7 cellular contexts compared by ENCODE assay signal in the genomic region with DNA sequence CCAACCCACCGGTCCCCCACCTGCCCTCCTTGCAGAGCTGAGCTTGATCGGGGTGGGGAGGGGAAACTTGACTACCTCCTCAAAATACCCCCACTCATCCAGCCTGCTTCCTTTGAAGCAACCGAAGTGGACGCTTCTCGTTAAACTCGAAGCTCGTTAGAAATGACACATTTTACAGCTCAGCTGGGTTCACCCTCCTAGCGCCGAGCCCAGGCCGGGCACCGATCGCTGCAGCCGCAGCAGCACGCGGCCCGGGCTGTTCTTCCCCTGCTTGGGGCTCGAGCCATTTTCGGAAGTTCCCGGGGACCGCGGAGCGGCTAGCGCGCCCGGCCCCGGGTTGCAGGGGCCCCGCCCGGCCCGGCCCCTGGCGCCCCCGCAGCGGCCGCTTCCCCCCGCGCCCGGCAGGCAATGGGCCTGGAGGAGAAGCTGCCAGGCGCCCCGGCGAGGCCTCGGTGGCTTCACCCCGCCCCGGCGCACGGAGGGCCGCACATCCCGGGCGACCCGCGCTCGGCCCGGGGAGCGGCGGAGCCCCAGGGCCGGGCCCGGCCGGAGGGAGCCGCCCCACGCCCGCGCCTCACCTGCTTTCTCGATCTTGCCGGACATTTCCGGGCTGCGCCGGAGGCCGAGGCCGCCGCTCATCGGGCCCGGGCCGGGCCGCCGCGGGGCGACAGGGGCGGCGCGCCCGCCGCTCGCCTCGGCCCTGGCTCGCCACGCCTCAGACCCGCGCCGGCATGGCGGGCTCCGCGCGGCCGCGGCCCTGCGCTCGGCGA. TPM values are rescaled to one million over a fixed set of nuclear protein-coding genes. Genes with fewer than 3 reads are reported as not detected.
A peak's percentile ranks its signal among the peaks of the same experiment; 100 is the strongest.
DNase-seq lines count a peak whose midpoint lies in the region; ATAC-seq and TF ChIP-seq lines count a peak whose summit lies in the region.

No MANE protein-coding gene starts in this region.

- TF ChIP-seq CTCF in breast epithelium (IDR thresholded peaks at IDR 0.05) = no peak

- H3K4me3 ChIP-seq in breast epithelium = peak overlapping the region; percentile 52 to 93 (median 66)

- intact Hi-C loops in breast epithelium (cut with DNase I; ENCODE audit: low total_unique reads) = no loop called here

- TF ChIP-seq POLR2A in breast epithelium (IDR thresholded peaks at IDR 0.05) = no peak

- H3K36me3 ChIP-seq in breast epithelium = no peaks in the 10 kb centered on the region

- peak; percentile 35 for ATAC-seq in GM18517 (IDR thresholded peaks at IDR 0.05; ENCODE audit: unreplicated experiment)
- peak; percentile 21 for ATAC-seq in HG02870 (IDR thresholded peaks at IDR 0.05; ENCODE audit: unreplicated experiment)
- peak; percentile 62 for ATAC-seq in SK-N-SH treated with all-trans-retinoic acid at 6 μM for 48 hours

- peaks cover 5 to 9% of the 10 kb centered on the region in 2 donors for H3K4me1 ChIP-seq in breast epithelium

- DNase-seq in breast epithelium (ENCODE audit: low spot score in 2 of 2) (no peak), iris pigment epithelial cell (ENCODE audit: low read depth) (peak; percentile 31), NCI-H774 (lab: John Stamatoyannopoulos, UW) (no peak)
- peak; percentile 54 to 62 for DNase-seq in stimulated activated CD4-positive, alpha-beta T cell treated with anti-CD3 and anti-CD28 coated beads, Interleukin-2, amount 100 ng/mL, for 24 hours

- H3K27me3 ChIP-seq in breast epithelium = no peaks in the 10 kb centered on the region

- H3K9me3 ChIP-seq in breast epithelium = no peaks in the 10 kb centered on the region

- peak overlapping the region; percentile 77 to 96 for H3K27ac ChIP-seq in breast epithelium

TF ChIP-seq in SK-N-SH treated with all-trans-retinoic acid at 6 μM for 48 hours, 23 proteins besides CTCF, POLR2A, EP300 and RAD21:
- TF ChIP-seq SNAI2 (CRISPR knock-in tag; IDR thresholded peaks at IDR 0.05) (no peak), ZFP30 (CRISPR knock-in tag; IDR thresholded peaks at IDR 0.05) (no peak), TCF4 (CRISPR knock-in tag; IDR thresholded peaks at IDR 0.05; ENCODE audit: borderline replicate concordance) (no peak), ISL1 (CRISPR knock-in tag; IDR thresholded peaks at IDR 0.05) (no peak), ZNF70 (CRISPR knock-in tag; IDR thresholded peaks at IDR 0.05) (no peak), ARNTL (CRISPR knock-in tag; IDR thresholded peaks at IDR 0.05; ENCODE audit: borderline replicate concordance, low read depth) (no peak), PPARA (CRISPR knock-in tag; IDR thresholded peaks at IDR 0.05; ENCODE audit: borderline replicate concordance) (no peak), ZC3H10 (CRISPR knock-in tag; IDR thresholded peaks at IDR 0.05) (no peak), ZNF8 (CRISPR knock-in tag; IDR thresholded peaks at IDR 0.05) (no peak), OSR1 (CRISPR knock-in tag; IDR thresholded peaks at IDR 0.05) (no peak), RARB (CRISPR knock-in tag; IDR thresholded peaks at IDR 0.05) (no peak), BACH2 (CRISPR knock-in tag; IDR thresholded peaks at IDR 0.05; ENCODE audit: borderline replicate concordance) (no peak), ZFP3 (CRISPR knock-in tag; IDR thresholded peaks at IDR 0.05) (no peak), TOX (CRISPR knock-in tag; IDR thresholded peaks at IDR 0.05; ENCODE audit: borderline replicate concordance) (no peak), ZNF565 (CRISPR knock-in tag; conservative IDR thresholded peaks at IDR 0.05; ENCODE audit: low read depth) (no peak)
- TF ChIP-seq, protein P1, sequence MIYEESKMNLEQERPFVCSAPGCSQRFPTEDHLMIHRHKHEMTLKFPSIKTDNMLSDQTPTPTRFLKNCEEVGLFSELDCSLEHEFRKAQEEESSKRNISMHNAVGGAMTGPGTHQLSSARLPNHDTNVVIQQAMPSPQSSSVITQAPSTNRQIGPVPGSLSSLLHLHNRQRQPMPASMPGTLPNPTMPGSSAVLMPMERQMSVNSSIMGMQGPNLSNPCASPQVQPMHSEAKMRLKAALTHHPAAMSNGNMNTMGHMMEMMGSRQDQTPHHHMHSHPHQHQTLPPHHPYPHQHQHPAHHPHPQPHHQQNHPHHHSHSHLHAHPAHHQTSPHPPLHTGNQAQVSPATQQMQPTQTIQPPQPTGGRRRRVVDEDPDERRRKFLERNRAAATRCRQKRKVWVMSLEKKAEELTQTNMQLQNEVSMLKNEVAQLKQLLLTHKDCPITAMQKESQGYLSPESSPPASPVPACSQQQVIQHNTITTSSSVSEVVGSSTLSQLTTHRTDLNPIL (CRISPR knock-in tag; IDR thresholded peaks at IDR 0.05; ENCODE audit: low read depth) = no peak
- TF ChIP-seq, protein P2, sequence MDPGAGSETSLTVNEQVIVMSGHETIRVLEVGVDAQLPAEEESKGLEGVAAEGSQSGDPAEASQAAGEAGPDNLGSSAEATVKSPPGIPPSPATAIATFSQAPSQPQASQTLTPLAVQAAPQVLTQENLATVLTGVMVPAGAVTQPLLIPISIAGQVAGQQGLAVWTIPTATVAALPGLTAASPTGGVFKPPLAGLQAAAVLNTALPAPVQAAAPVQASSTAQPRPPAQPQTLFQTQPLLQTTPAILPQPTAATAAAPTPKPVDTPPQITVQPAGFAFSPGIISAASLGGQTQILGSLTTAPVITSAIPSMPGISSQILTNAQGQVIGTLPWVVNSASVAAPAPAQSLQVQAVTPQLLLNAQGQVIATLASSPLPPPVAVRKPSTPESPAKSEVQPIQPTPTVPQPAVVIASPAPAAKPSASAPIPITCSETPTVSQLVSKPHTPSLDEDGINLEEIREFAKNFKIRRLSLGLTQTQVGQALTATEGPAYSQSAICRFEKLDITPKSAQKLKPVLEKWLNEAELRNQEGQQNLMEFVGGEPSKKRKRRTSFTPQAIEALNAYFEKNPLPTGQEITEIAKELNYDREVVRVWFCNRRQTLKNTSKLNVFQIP (CRISPR knock-in tag; IDR thresholded peaks at IDR 0.05; ENCODE audit: borderline replicate concordance, low read depth) = no peak
- TF ChIP-seq, protein P3, sequence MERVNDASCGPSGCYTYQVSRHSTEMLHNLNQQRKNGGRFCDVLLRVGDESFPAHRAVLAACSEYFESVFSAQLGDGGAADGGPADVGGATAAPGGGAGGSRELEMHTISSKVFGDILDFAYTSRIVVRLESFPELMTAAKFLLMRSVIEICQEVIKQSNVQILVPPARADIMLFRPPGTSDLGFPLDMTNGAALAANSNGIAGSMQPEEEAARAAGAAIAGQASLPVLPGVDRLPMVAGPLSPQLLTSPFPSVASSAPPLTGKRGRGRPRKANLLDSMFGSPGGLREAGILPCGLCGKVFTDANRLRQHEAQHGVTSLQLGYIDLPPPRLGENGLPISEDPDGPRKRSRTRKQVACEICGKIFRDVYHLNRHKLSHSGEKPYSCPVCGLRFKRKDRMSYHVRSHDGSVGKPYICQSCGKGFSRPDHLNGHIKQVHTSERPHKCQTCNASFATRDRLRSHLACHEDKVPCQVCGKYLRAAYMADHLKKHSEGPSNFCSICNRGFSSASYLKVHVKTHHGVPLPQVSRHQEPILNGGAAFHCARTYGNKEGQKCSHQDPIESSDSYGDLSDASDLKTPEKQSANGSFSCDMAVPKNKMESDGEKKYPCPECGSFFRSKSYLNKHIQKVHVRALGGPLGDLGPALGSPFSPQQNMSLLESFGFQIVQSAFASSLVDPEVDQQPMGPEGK (CRISPR knock-in tag; IDR thresholded peaks at IDR 0.05; ENCODE audit: borderline replicate concordance) = no peak
- TF ChIP-seq, protein P4, sequence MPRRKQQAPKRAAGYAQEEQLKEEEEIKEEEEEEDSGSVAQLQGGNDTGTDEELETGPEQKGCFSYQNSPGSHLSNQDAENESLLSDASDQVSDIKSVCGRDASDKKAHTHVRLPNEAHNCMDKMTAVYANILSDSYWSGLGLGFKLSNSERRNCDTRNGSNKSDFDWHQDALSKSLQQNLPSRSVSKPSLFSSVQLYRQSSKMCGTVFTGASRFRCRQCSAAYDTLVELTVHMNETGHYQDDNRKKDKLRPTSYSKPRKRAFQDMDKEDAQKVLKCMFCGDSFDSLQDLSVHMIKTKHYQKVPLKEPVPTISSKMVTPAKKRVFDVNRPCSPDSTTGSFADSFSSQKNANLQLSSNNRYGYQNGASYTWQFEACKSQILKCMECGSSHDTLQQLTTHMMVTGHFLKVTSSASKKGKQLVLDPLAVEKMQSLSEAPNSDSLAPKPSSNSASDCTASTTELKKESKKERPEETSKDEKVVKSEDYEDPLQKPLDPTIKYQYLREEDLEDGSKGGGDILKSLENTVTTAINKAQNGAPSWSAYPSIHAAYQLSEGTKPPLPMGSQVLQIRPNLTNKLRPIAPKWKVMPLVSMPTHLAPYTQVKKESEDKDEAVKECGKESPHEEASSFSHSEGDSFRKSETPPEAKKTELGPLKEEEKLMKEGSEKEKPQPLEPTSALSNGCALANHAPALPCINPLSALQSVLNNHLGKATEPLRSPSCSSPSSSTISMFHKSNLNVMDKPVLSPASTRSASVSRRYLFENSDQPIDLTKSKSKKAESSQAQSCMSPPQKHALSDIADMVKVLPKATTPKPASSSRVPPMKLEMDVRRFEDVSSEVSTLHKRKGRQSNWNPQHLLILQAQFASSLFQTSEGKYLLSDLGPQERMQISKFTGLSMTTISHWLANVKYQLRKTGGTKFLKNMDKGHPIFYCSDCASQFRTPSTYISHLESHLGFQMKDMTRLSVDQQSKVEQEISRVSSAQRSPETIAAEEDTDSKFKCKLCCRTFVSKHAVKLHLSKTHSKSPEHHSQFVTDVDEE (CRISPR knock-in tag; IDR thresholded peaks at IDR 0.05) = no peak
- TF ChIP-seq, protein P5, sequence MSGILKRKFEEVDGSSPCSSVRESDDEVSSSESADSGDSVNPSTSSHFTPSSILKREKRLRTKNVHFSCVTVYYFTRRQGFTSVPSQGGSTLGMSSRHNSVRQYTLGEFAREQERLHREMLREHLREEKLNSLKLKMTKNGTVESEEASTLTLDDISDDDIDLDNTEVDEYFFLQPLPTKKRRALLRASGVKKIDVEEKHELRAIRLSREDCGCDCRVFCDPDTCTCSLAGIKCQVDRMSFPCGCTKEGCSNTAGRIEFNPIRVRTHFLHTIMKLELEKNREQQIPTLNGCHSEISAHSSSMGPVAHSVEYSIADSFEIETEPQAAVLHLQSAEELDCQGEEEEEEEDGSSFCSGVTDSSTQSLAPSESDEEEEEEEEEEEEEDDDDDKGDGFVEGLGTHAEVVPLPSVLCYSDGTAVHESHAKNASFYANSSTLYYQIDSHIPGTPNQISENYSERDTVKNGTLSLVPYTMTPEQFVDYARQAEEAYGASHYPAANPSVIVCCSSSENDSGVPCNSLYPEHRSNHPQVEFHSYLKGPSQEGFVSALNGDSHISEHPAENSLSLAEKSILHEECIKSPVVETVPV (CRISPR knock-in tag; IDR thresholded peaks at IDR 0.05) = no peak

RNA-seq across cellular contexts. Expression of a gene that starts 0.5 kb away (rescaled TPM):
- total RNA-seq in breast epithelium = 10 to 100 TPM; 35.3 to 38.0 (median 37.3) TPM

Comparison
In these comparisons a context has a peak if more than half of its experiments do, and no peak if none do; other contexts are left out.
1. DNase-seq: peak in iris pigment epithelial cell (single experiment) and stimulated activated CD4-positive, alpha-beta T cell treated with anti-CD3 and anti-CD28 coated beads, Interleukin-2, amount 100 ng/mL, for 24 hours (2 of 2); none in breast epithelium (0 of 2) and NCI-H774 (single experiment).
2. Peak in every context shown above with its lines, with median percentiles within 50 percentile points of each other: ATAC-seq.